Comparison of ENCODE assay signal across 1 cellular context in the genomic region with DNA sequence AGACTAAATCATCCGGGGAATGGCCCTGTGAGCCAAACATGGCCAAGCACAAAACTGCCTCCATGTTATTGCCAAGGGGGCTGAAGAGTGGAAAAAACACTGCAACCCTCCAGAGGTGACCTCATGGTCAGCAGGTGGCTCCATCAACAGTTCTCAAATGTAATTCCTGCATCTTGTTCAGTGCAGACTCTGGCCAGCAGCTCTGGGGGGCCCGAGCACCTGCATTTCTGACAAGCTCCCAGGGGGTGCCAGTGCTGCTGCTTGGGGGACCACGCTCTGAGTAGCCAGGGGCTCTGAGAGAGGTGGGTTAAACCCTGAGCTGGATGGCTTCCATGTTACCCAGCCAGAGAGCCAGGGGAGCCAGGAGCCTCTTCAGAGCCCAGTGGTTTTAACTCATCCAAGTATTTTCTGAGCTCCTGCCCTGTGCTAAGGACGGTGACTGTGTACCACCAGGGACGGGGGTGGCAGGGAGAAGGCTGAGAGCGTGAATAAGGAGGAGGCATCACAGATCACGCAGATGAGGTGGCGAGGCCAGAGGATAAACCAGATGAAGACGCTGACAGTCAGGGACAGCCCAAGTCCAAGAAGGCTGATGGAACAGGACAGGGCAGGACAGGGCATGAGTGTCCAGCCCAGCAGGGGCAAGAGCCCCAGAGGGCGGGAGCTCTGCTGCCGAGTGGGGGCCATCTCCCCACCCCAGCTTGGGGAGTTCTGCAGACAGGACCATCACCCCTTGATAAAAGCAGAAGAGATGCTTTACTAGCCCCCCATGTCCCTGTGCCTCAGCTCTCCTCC.
TF ChIP-seq lines count a peak whose summit lies in the region.

No MANE protein-coding gene starts in this region.

TF ChIP-seq in HEK293, 187 proteins besides CTCF, POLR2A, EP300 and RAD21 (continued from another document):
- TF ChIP-seq, protein P1, sequence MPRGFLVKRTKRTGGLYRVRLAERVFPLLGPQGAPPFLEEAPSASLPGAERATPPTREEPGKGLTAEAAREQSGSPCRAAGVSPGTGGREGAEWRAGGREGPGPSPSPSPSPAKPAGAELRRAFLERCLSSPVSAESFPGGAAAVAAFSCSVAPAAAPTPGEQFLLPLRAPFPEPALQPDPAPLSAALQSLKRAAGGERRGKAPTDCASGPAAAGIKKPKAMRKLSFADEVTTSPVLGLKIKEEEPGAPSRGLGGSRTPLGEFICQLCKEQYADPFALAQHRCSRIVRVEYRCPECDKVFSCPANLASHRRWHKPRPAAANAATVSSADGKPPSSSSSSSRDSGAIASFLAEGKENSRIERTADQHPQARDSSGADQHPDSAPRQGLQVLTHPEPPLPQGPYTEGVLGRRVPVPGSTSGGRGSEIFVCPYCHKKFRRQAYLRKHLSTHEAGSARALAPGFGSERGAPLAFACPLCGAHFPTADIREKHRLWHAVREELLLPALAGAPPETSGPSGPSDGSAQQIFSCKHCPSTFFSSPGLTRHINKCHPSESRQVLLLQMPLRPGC (tag by site-specific recombination; IDR thresholded peaks at IDR 0.05) = no peak
- no peak for TF ChIP-seq SCRT2 (tag by site-specific recombination; IDR thresholded peaks at IDR 0.05)
- peak; percentile 49 for TF ChIP-seq GLIS1 (tag by site-specific recombination; IDR thresholded peaks at IDR 0.05)
- TF ChIP-seq ZNF473 (tag by site-specific recombination; IDR thresholded peaks at IDR 0.05) = no peak
- no peak for TF ChIP-seq ZNF114 (tag by site-specific recombination; IDR thresholded peaks at IDR 0.05)
- TF ChIP-seq ZNF132 (tag by site-specific recombination; IDR thresholded peaks at IDR 0.05; ENCODE audit: borderline replicate concordance) = no peak
